Comparison of ENCODE assay signal across 11 cellular contexts in genomic region chr6:127494240-127494767, GRCh38. TPM values are rescaled to one million over a fixed set of nuclear protein-coding genes. Genes with fewer than 3 reads are reported as not detected.
DNase-seq lines count a peak whose midpoint lies in the region; ATAC-seq lines count a peak whose summit lies in the region.
"Had no signal": no experiment of that assay in that cellular context is flagged by ENCODE, and none has a peak within 500 bp of the region (broad histone marks: within the 10 kb centered on the region; RNA-seq: fewer than 3 reads in every experiment).

No MANE protein-coding gene starts in this region.

- no peak overlapping the region for H3K4me3 Mint-ChIP-seq in activated CD4-positive, alpha-beta T cell treated with anti-CD3 and anti-CD28 coated beads, Interleukin-2, amount 10 ng/mL, durations not matched to agents 7 days and 5 days
- peak overlapping the region; percentile 5 for H3K4me3 Mint-ChIP-seq in T-helper 2 cell treated with Interferon-gamma antibody and Interleukin-4, amounts not matched to agents 5 μg/mL and 100 μg/mL, for 36 hours
- H3K4me3 Mint-ChIP-seq: CD14-positive monocyte; CD8-positive, alpha-beta T cell had no signal

- H3K27me3 Mint-ChIP-seq in activated CD4-positive, alpha-beta T cell treated with anti-CD3 and anti-CD28 coated beads, Interleukin-2, amount 10 ng/mL, durations not matched to agents 7 days and 5 days, result peaks cover 8% of the 10 kb centered on the region
- H3K27me3 Mint-ChIP-seq in T-helper 2 cell treated with Interferon-gamma antibody and Interleukin-4, amounts not matched to agents 5 μg/mL and 100 μg/mL, for 36 hours (ENCODE audit: low read depth), result peaks cover 3% of the 10 kb centered on the region

- DNase-seq in activated CD4-positive, alpha-beta T cell treated with anti-CD3 and anti-CD28 coated beads, Interleukin-2, amount 10 ng/mL, durations not matched to agents 7 days and 5 days, result no peak
- DNase-seq in activated CD4-positive, alpha-beta T cell treated with anti-CD3 and anti-CD28 coated beads for 4 hours, result no peak
- DNase-seq in Kasumi-1 (lab: John Stamatoyannopoulos, UW), result peak; percentile 28 to 38
- DNase-seq in T-helper 2 cell treated with Interferon-gamma antibody and Interleukin-4, amounts not matched to agents 5 μg/mL and 100 μg/mL, for 36 hours (ENCODE audit: low spot score), result no peak
- DNase-seq in stimulated activated CD4-positive, alpha-beta T cell treated with anti-CD3 and anti-CD28 coated beads, Interleukin-15, amount 100 ng/mL, for 24 hours, result no peak
- no peak for DNase-seq in MV-4-11 (lab: John Stamatoyannopoulos, UW)
- DNase-seq: CD8-positive, alpha-beta T cell; COR-L47; GF-D8 had no signal

- no peak for ATAC-seq in GM21786 (IDR thresholded peaks at IDR 0.05; ENCODE audit: unreplicated experiment)
- ATAC-seq: CD8-positive, alpha-beta T cell had no signal

- CTCF ChIA-PET in activated CD4-positive, alpha-beta T cell treated with anti-CD3 and anti-CD28 coated beads, Interleukin-2, amount 10 ng/mL, durations not matched to agents 7 days and 5 days (lab: Charles Lee), result interaction anchor here (0.7 to 1.7 kb wide), 4 partner anchors 10 to 1123 kb away, joined by 3 to 8 read pairs (median 4); no protein-coding TSS in a partner anchor

- peaks cover 10% of the 10 kb centered on the region for H3K36me3 Mint-ChIP-seq in activated CD4-positive, alpha-beta T cell treated with anti-CD3 and anti-CD28 coated beads, Interleukin-2, amount 10 ng/mL, durations not matched to agents 7 days and 5 days (ENCODE audit: low read depth)
- H3K36me3 Mint-ChIP-seq in T-helper 2 cell treated with Interferon-gamma antibody and Interleukin-4, amounts not matched to agents 5 μg/mL and 100 μg/mL, for 36 hours (ENCODE audit: low read depth), result peaks cover 38% of the 10 kb centered on the region
- H3K36me3 Mint-ChIP-seq: CD14-positive monocyte; CD8-positive, alpha-beta T cell had no signal

- peaks cover 3% of the 10 kb centered on the region for H3K9me3 Mint-ChIP-seq in activated CD4-positive, alpha-beta T cell treated with anti-CD3 and anti-CD28 coated beads, Interleukin-2, amount 10 ng/mL, durations not matched to agents 7 days and 5 days
- H3K9me3 Mint-ChIP-seq in T-helper 2 cell treated with Interferon-gamma antibody and Interleukin-4, amounts not matched to agents 5 μg/mL and 100 μg/mL, for 36 hours, result peaks cover 11% of the 10 kb centered on the region
- H3K9me3 Mint-ChIP-seq: CD8-positive, alpha-beta T cell had no signal

- H3K27ac Mint-ChIP-seq in activated CD4-positive, alpha-beta T cell treated with anti-CD3 and anti-CD28 coated beads, Interleukin-2, amount 10 ng/mL, durations not matched to agents 7 days and 5 days, result peak overlapping the region; percentile 58
- peak overlapping the region; percentile 15 for H3K27ac Mint-ChIP-seq in T-helper 2 cell treated with Interferon-gamma antibody and Interleukin-4, amounts not matched to agents 5 μg/mL and 100 μg/mL, for 36 hours
- H3K27ac Mint-ChIP-seq: CD14-positive monocyte; CD8-positive, alpha-beta T cell had no signal

- peaks cover 17% of the 10 kb centered on the region for H3K4me1 Mint-ChIP-seq in activated CD4-positive, alpha-beta T cell treated with anti-CD3 and anti-CD28 coated beads, Interleukin-2, amount 10 ng/mL, durations not matched to agents 7 days and 5 days
- peaks cover 20% of the 10 kb centered on the region for H3K4me1 Mint-ChIP-seq in T-helper 2 cell treated with Interferon-gamma antibody and Interleukin-4, amounts not matched to agents 5 μg/mL and 100 μg/mL, for 36 hours (ENCODE audit: low read depth)
- H3K4me1 Mint-ChIP-seq: CD14-positive monocyte had no signal

- POLR2A ChIA-PET in activated CD4-positive, alpha-beta T cell treated with anti-CD3 and anti-CD28 coated beads, Interleukin-2, amount 10 ng/mL, durations not matched to agents 7 days and 5 days (lab: Charles Lee), result interaction anchor here (0.5 kb wide), 1 partner anchor 204 kb away, joined by 3 read pairs; no protein-coding TSS in a partner anchor

RNA-seq across cellular contexts. Expression of gene KIAA0408, which starts 35.1 kb away (rescaled TPM):
- 1 to 10 TPM; 2.7 to 4.4 TPM for total RNA-seq in activated CD4-positive, alpha-beta T cell treated with anti-CD3 and anti-CD28 coated beads, Interleukin-2, amount 10 ng/mL, durations not matched to agents 7 days and 5 days

Comparison
In these comparisons a context has a peak if more than half of its experiments do, and no peak if none do; other contexts are left out.
1. DNase-seq: peak in Kasumi-1 (2 of 2); none in activated CD4-positive, alpha-beta T cell treated with anti-CD3 and anti-CD28 coated beads, Interleukin-2, amount 10 ng/mL, durations not matched to agents 7 days and 5 days (single experiment), activated CD4-positive, alpha-beta T cell treated with anti-CD3 and anti-CD28 coated beads for 4 hours (0 of 2), T-helper 2 cell treated with Interferon-gamma antibody and Interleukin-4, amounts not matched to agents 5 μg/mL and 100 μg/mL, for 36 hours (single experiment), stimulated activated CD4-positive, alpha-beta T cell treated with anti-CD3 and anti-CD28 coated beads, Interleukin-15, amount 100 ng/mL, for 24 hours (single experiment) and MV-4-11 (single experiment).